Comparison of ENCODE assay signal across 8 cellular contexts in genomic region chr22:31229402-31230140, GRCh38. TPM values are rescaled to one million over a fixed set of nuclear protein-coding genes. Genes with fewer than 3 reads are reported as not detected.
A peak's percentile ranks its signal among the peaks of the same experiment; 100 is the strongest.
DNase-seq lines count a peak whose midpoint lies in the region; ATAC-seq and TF ChIP-seq lines count a peak whose summit lies in the region.

No MANE protein-coding gene starts in this region.

- TF ChIP-seq CTCF in tibial artery (IDR thresholded peaks at IDR 0.05), result no peak

- H3K27me3 ChIP-seq in adipocyte (replicated peaks; ENCODE audit: control insufficient read depth, insufficient read depth, low read length) (no peaks in the 10 kb centered on the region), layer of hippocampus (ENCODE audit: control insufficient read depth, insufficient read depth, low read length) (no peaks in the 10 kb centered on the region), tibial artery (no peaks in the 10 kb centered on the region)

- peaks cover 5% of the 10 kb centered on the region for H3K36me3 Mint-ChIP-seq in activated T-cell treated with anti-CD3 and anti-CD28 coated beads, Interleukin-2, amount 50 U/mL, for 4 hours (ENCODE audit: insufficient read depth)

- no peaks in the 10 kb centered on the region for H3K9me3 Mint-ChIP-seq in activated T-cell treated with anti-CD3 and anti-CD28 coated beads, Interleukin-2, amount 50 U/mL, for 4 hours

- peak overlapping the region; percentile 46 for H3K27ac ChIP-seq in layer of hippocampus (ENCODE audit: low read depth, low read length)
- H3K27ac ChIP-seq in tibial artery, result peak overlapping the region; percentile 48 to 52

- H3K27me3 Mint-ChIP-seq in activated T-cell treated with anti-CD3 and anti-CD28 coated beads, Interleukin-2, amount 50 U/mL, for 4 hours (ENCODE audit: low read depth), result no peaks in the 10 kb centered on the region

- H3K4me1 Mint-ChIP-seq in activated T-cell treated with anti-CD3 and anti-CD28 coated beads, Interleukin-2, amount 50 U/mL, for 4 hours (ENCODE audit: low read depth), result peaks cover 32% of the 10 kb centered on the region

- peak in 1 of 2 donors; percentile 34 for ATAC-seq in activated T-cell treated with anti-CD3 and anti-CD28 coated beads, Interleukin-2, amount 50 U/mL, for 4 hours

- intact Hi-C loops in tibial artery (cut with DNase I; ENCODE audit: low total_unique reads), result no loop called here

- H3K9me3 ChIP-seq in adipocyte (ENCODE audit: control insufficient read depth, low read length) (no peaks in the 10 kb centered on the region), tibial artery (no peaks in the 10 kb centered on the region)

- peak overlapping the region; percentile 41 for H3K4me3 Mint-ChIP-seq in activated T-cell treated with anti-CD3 and anti-CD28 coated beads, Interleukin-2, amount 50 U/mL, for 4 hours

- H3K9ac ChIP-seq in adipocyte (ENCODE audit: low read length), result peak overlapping the region; percentile 57

- H3K4me1 ChIP-seq in adipocyte (ENCODE audit: control insufficient read depth, insufficient read depth, low read length), result peaks cover 42% of the 10 kb centered on the region
- H3K4me1 ChIP-seq in tibial artery, result peaks cover 0 to 14% (median 10%) of the 10 kb centered on the region in 4 donors

- peak overlapping the region; percentile 4 for H3K4me3 ChIP-seq in adipocyte (ENCODE audit: low read length)
- no peak overlapping the region for H3K4me3 ChIP-seq in tibial artery

- H3K36me3 ChIP-seq in adipocyte (ENCODE audit: control insufficient read depth, insufficient read depth, low read length, severe bottlenecking), result no peaks in the 10 kb centered on the region
- peaks cover 0 to 7% (median 0%) of the 10 kb centered on the region in 3 donors for H3K36me3 ChIP-seq in tibial artery

- DNase-seq in activated T-cell treated with anti-CD3 and anti-CD28 coated beads, Interleukin-2, amount 50 U/mL, for 4 hours, result no peak
- no peak for DNase-seq in activated T-cell treated with anti-CD3 and anti-CD28 coated beads, Interleukin-2, amount 50 U/mL, for 48 hours
- DNase-seq in adipocyte (ENCODE audit: low read depth) (peak; percentile 47), tibial artery (peak in 1 of 2 donors; percentile 57), T1000 (lab: John Stamatoyannopoulos, UW) (no peak), NCI-H226 (no peak), NCI-H526 (lab: John Stamatoyannopoulos, UW) (no peak)

RNA-seq across cellular contexts. Expression of gene LIMK2, which starts 17.5 kb away (rescaled TPM):
- 10 to 100 TPM; 18.6 to 22.6 (median 20.6) TPM for total RNA-seq in activated T-cell treated with anti-CD3 and anti-CD28 coated beads, Interleukin-2, amount 50 U/mL, for 4 hours
